ENCODE assay signal across 14 cellular contexts in genomic region chr13:46178821-46179220, GRCh38. TPM values are rescaled to one million over a fixed set of nuclear protein-coding genes. Genes with fewer than 3 reads are reported as not detected.
DNase-seq lines count a peak whose midpoint lies in the region; ATAC-seq and TF ChIP-seq lines count a peak whose summit lies in the region.
"Had no signal": no experiment of that assay in that cellular context is flagged by ENCODE, and none has a peak within 500 bp of the region (broad histone marks: within the 10 kb centered on the region; RNA-seq: fewer than 3 reads in every experiment).

No MANE protein-coding gene starts in this region.

- ATAC-seq in activated CD8-positive, alpha-beta T cell treated with anti-CD3 and anti-CD28 coated beads for 36 hours = no peak
- ATAC-seq in naive B cell (ENCODE audit: low read depth in 2 of 2) (no peak), GM21737 (IDR thresholded peaks at IDR 0.05; ENCODE audit: unreplicated experiment) (no peak)
- ATAC-seq: Panc1 had no signal

- DNase-seq in CD14-positive monocyte (ENCODE audit: low spot score) = no peak
- no peak for DNase-seq in activated CD8-positive, alpha-beta T cell treated with anti-CD3 and anti-CD28 coated beads for 36 hours
- no peak for DNase-seq in naive B cell
- no peak for DNase-seq in DMS53 (lab: John Stamatoyannopoulos, UW)
- no peak for DNase-seq in A673 (ENCODE audit: low spot score)
- no peak for DNase-seq in glomerular visceral epithelial cell (ENCODE audit: extremely low spot score)
- DNase-seq: mammary epithelial cell had no signal

- H3K4me3 Mint-ChIP-seq in CD14-positive monocyte (peak overlapping the region; percentile 98 to 100), naive B cell (peak overlapping the region; percentile 92 to 99 (median 97))
- H3K4me3 Mint-ChIP-seq in activated CD8-positive, alpha-beta T cell treated with anti-CD3 and anti-CD28 coated beads for 36 hours = peak overlapping the region; percentile 99

- BruUV-seq in A673 (replicated peaks; lab: Mats Ljungman, UMichigan) = no TSS peak

- intact Hi-C loops in CD14-positive monocyte (cut with micrococcal nuclease) = loop anchor here in 1 of 2 donors (10.0 kb wide), 1 partner anchor 226 kb away; no protein-coding TSS in a partner anchor
- intact Hi-C loops in activated CD8-positive, alpha-beta T cell treated with anti-CD3 and anti-CD28 coated beads for 36 hours (cut with micrococcal nuclease) = loop anchor here (5.0 kb wide), 1 partner anchor 33 kb away; the partner anchor contains the start of gene LRRC63
- intact Hi-C loops in A673 (cut with micrococcal nuclease; ENCODE audit: unreplicated experiment) = no loop called here

- POLR2A ChIA-PET in activated CD8-positive, alpha-beta T cell treated with anti-CD3 and anti-CD28 coated beads for 36 hours (lab: Charles Lee) = interaction anchor here (0.9 to 8.7 kb wide), 5 partner anchors 9 to 37 kb away, joined by 3 to 137 read pairs (median 7); no protein-coding TSS in a partner anchor
- POLR2A ChIA-PET in A673 (lab: Charles Lee; ENCODE audit: low non-redundant PET) = no interaction called here

- H3K36me3 ChIP-seq in A673 (ENCODE audit: insufficient read depth, low read length, poor library complexity, severe bottlenecking) = no peaks in the 10 kb centered on the region
- H3K36me3 ChIP-seq: pancreas had no signal

- H3K27me3 Mint-ChIP-seq in CD14-positive monocyte (ENCODE audit: low read depth in 3 of 3) (peaks cover 0 to 3% (median 0%) of the 10 kb centered on the region in 3 donors), naive B cell (no peaks in the 10 kb centered on the region)
- H3K27me3 Mint-ChIP-seq in activated CD8-positive, alpha-beta T cell treated with anti-CD3 and anti-CD28 coated beads for 36 hours = peaks cover 3% of the 10 kb centered on the region

- H3K27me3 ChIP-seq in A673 (replicated peaks; ENCODE audit: insufficient read depth, low read depth, low read length, poor library complexity) = no peaks in the 10 kb centered on the region
- H3K27me3 ChIP-seq: pancreas had no signal

- peaks cover 61% of the 10 kb centered on the region for H3K4me1 Mint-ChIP-seq in CD14-positive monocyte
- H3K4me1 Mint-ChIP-seq in activated CD8-positive, alpha-beta T cell treated with anti-CD3 and anti-CD28 coated beads for 36 hours (ENCODE audit: low read depth) = peaks cover 56% of the 10 kb centered on the region
- H3K4me1 Mint-ChIP-seq in naive B cell = peaks cover 59 to 80% (median 73%) of the 10 kb centered on the region in 3 donors

- CTCF ChIA-PET in activated CD8-positive, alpha-beta T cell treated with anti-CD3 and anti-CD28 coated beads for 36 hours (lab: Charles Lee) = interaction anchor here (1.2 to 3.6 kb wide), 6 partner anchors 8 to 142 kb away, joined by 3 to 20 read pairs (median 5); no protein-coding TSS in a partner anchor
- CTCF ChIA-PET in A673 (lab: Charles Lee) = no interaction called here

- peaks cover 35% of the 10 kb centered on the region for H3K4me1 ChIP-seq in A673 (ENCODE audit: insufficient read depth, low read length, poor library complexity, severe bottlenecking)
- H3K4me1 ChIP-seq: pancreas had no signal

- no peak overlapping the region for H3K27ac ChIP-seq in A673 (ENCODE audit: low read depth, low read length, poor library complexity, severe bottlenecking)
- H3K27ac ChIP-seq: epithelial cell of prostate had no signal

- H3K36me3 Mint-ChIP-seq in CD14-positive monocyte (peaks cover 34 to 47% of the 10 kb centered on the region in 2 donors), naive B cell (peaks cover 0 to 11% of the 10 kb centered on the region in 2 donors)
- peaks cover 70% of the 10 kb centered on the region for H3K36me3 Mint-ChIP-seq in activated CD8-positive, alpha-beta T cell treated with anti-CD3 and anti-CD28 coated beads for 36 hours (ENCODE audit: low read depth)

- H3K4me3 ChIP-seq in GM12875 (ENCODE audit: low read depth, low read length) = peak overlapping the region; percentile 85
- no peak overlapping the region for H3K4me3 ChIP-seq in A673 (ENCODE audit: low read depth, low read length, poor library complexity, severe bottlenecking)
- H3K4me3 ChIP-seq: pancreas had no signal

- H3K27ac Mint-ChIP-seq in CD14-positive monocyte = peak overlapping the region; percentile 90 to 99 (median 97)
- H3K27ac Mint-ChIP-seq in activated CD8-positive, alpha-beta T cell treated with anti-CD3 and anti-CD28 coated beads for 36 hours = peak overlapping the region; percentile 99
- H3K27ac Mint-ChIP-seq in naive B cell = peak overlapping the region in 5 of 6 donors; percentile 94 to 99 (median 97)

- TF ChIP-seq CTCF in CD14-positive monocyte (IDR thresholded peaks at IDR 0.05) (no peak), GM12875 (IDR thresholded peaks at IDR 0.05; ENCODE audit: borderline replicate concordance, insufficient read depth, low read depth, low read length) (no peak), A673 (conservative IDR thresholded peaks at IDR 0.05; ENCODE audit: low read depth, low read length) (no peak)
- no peak for TF ChIP-seq CTCF in activated CD8-positive, alpha-beta T cell treated with anti-CD3 and anti-CD28 coated beads for 36 hours (IDR thresholded peaks at IDR 0.05)

- H3K9me3 Mint-ChIP-seq in CD14-positive monocyte (peaks cover 0 to 4% (median 0%) of the 10 kb centered on the region in 7 donors), naive B cell (no peaks in the 10 kb centered on the region)
- H3K9me3 Mint-ChIP-seq in activated CD8-positive, alpha-beta T cell treated with anti-CD3 and anti-CD28 coated beads for 36 hours = no peaks in the 10 kb centered on the region

- H3K9me3 ChIP-seq in A673 (ENCODE audit: low read depth, low read length, poor library complexity, severe bottlenecking) = no peaks in the 10 kb centered on the region
- H3K9me3 ChIP-seq: pancreas had no signal

RNA-seq across cellular contexts. Expression of gene LCP1, which starts 3.2 kb away (rescaled TPM):
- polyA plus RNA-seq in CD14-positive monocyte (1,000 to 10,000 TPM; 1,636 to 2,003 TPM), naive B cell (ENCODE audit: low read depth in 6 of 6) (1,000 to 10,000 TPM in 1 of 6 donors, 100 to 1,000 TPM in 5; 701 to 1,116 (median 814) TPM)
- 1,000 to 10,000 TPM; 1,014 to 1,019 TPM for total RNA-seq in activated CD8-positive, alpha-beta T cell treated with anti-CD3 and anti-CD28 coated beads for 36 hours
- total RNA-seq in A673 (2021) = 6.2 and 9.1 TPM in 2 replicates

RNA-seq across cellular contexts. Expression of gene LRRC63, which starts 32.9 kb away (rescaled TPM):
- polyA plus RNA-seq in CD14-positive monocyte (not detected), naive B cell (ENCODE audit: low read depth in 6 of 6) (not detected)
- total RNA-seq in activated CD8-positive, alpha-beta T cell treated with anti-CD3 and anti-CD28 coated beads for 36 hours = under 1 TPM; 0.47 to 0.59 TPM
- total RNA-seq in A673 (2021) = 0.74 and 0.82 TPM in 2 replicates
- total RNA-seq: bronchial epithelial cell, mammary epithelial cell had no signal
- polyA plus RNA-seq: BJ, pancreas had no signal

Comparison
In these comparisons a context has a peak if more than half of its experiments do, and no peak if none do; other contexts are left out.
1. RNA of gene LCP1, which starts 3.2 kb away (total RNA-seq): 1,014 to 1,019 TPM in activated CD8-positive, alpha-beta T cell treated with anti-CD3 and anti-CD28 coated beads for 36 hours; 6.2 to 9.1 TPM in A673; every median in the first group is over 100 times any median in the second.
2. Peak in every context shown above with its lines, with median percentiles within 50 percentile points of each other: H3K27ac Mint-ChIP-seq and H3K4me3 Mint-ChIP-seq.